ENCODE assay signal across 19 cellular contexts in genomic region chr18:59266019-59266369, GRCh38. TPM values are rescaled to one million over a fixed set of nuclear protein-coding genes. Genes with fewer than 3 reads are reported as not detected.
DNase-seq lines count a peak whose midpoint lies in the region; ATAC-seq and TF ChIP-seq lines count a peak whose summit lies in the region.
"Had no signal": no experiment of that assay in that cellular context is flagged by ENCODE, and none has a peak within 500 bp of the region (broad histone marks: within the 10 kb centered on the region; RNA-seq: fewer than 3 reads in every experiment).

No MANE protein-coding gene starts in this region.

- no peak for TF ChIP-seq CTCF in CD8-positive, alpha-beta T cell (IDR thresholded peaks at IDR 0.05)
- no peak for TF ChIP-seq CTCF in natural killer cell (IDR thresholded peaks at IDR 0.05)

- intact Hi-C loops in CD8-positive, alpha-beta T cell (cut with DNase I, micrococcal nuclease) = no loop called here
- intact Hi-C loops in activated T-helper 1 cell treated with anti-CD3 and anti-CD28 coated beads, Interleukin-12 subunit alpha, Interleukin-12 subunit beta, Interleukin-2, Interleukin-4 antibody, amounts not matched to agents 30 ng/mL and 10 ng/mL and 1 ng/mL, durations not matched to agents 14 hours and 24 hours and 36 hours (cut with micrococcal nuclease) = loop anchor here (5.0 kb wide), 1 partner anchor 129 kb away; the partner anchor contains the start of gene SEC11C
- intact Hi-C loops in natural killer cell (cut with micrococcal nuclease) = no loop called here

- POLR2A ChIA-PET in CD8-positive, alpha-beta T cell (lab: Charles Lee) = no interaction called here

- no peaks in the 10 kb centered on the region for H3K36me3 Mint-ChIP-seq in T-helper 1 cell treated with Interleukin-12 subunit alpha and Interleukin-12 subunit beta and Interleukin-4 antibody, amounts not matched to agents 30 μg/mL and 1 μg/mL, for 36 hours (ENCODE audit: low read depth)
- H3K36me3 Mint-ChIP-seq in CD8-positive, alpha-beta T cell = no peaks in the 10 kb centered on the region
- H3K36me3 Mint-ChIP-seq in activated T-helper 1 cell treated with anti-CD3 and anti-CD28 coated beads, Interleukin-12 subunit alpha, Interleukin-12 subunit beta, Interleukin-2, Interleukin-4 antibody, amounts not matched to agents 30 ng/mL and 10 ng/mL and 1 ng/mL, durations not matched to agents 14 hours and 24 hours and 36 hours (ENCODE audit: low read depth) = no peaks in the 10 kb centered on the region
- H3K36me3 Mint-ChIP-seq in natural killer cell = no peaks in the 10 kb centered on the region
- H3K36me3 Mint-ChIP-seq: brain had no signal

- CTCF ChIA-PET in CD8-positive, alpha-beta T cell (lab: Charles Lee) = no interaction called here

- H3K27ac ChIP-seq in CD8-positive, alpha-beta T cell (ENCODE audit: low read depth, low read length) = no peak overlapping the region
- H3K27ac ChIP-seq: BLaER1 treated with 17β-estradiol and CSF1 and Interleukin-3, amounts not matched to agents 10 nM and 100 nM; suprapubic skin had no signal

- DNase-seq in T-helper 1 cell (no peak), natural killer cell (no peak), NCI-H748 treated with DMSO at 0.1 percent for 48 hours (lab: John Stamatoyannopoulos, UW) (no peak), mucosa of gallbladder (ENCODE audit: low spot score) (no peak)
- no peak for DNase-seq in CD8-positive, alpha-beta T cell
- no peak for DNase-seq in activated T-helper 1 cell treated with anti-CD3 and anti-CD28 coated beads, Interleukin-12 subunit alpha, Interleukin-12 subunit beta, Interleukin-2, Interleukin-4 antibody, amounts not matched to agents 30 ng/mL and 10 ng/mL and 1 ng/mL, durations not matched to agents 14 hours and 24 hours and 36 hours (ENCODE audit: low spot score)
- DNase-seq: activated CD4-positive, alpha-beta T cell treated with anti-CD3 and anti-CD28 coated beads, Interleukin-2, amount 50 U/mL, for 1 hour; effector memory CD4-positive, alpha-beta T cell; OCI-M1 had no signal

- ATAC-seq in CD8-positive, alpha-beta T cell = no peak
- no peak for ATAC-seq in natural killer cell
- ATAC-seq in HG03571 (IDR thresholded peaks at IDR 0.05; ENCODE audit: unreplicated experiment) = no peak
- ATAC-seq: GM12878, Right ventricle myocardium inferior had no signal

- H3K4me3 ChIP-seq in CD8-positive, alpha-beta T cell (ENCODE audit: low read depth, low read length) = no peak overlapping the region
- H3K4me3 ChIP-seq: BLaER1 treated with 17β-estradiol and CSF1 and Interleukin-3, amounts not matched to agents 10 nM and 100 nM; GM12878 had no signal

- no peaks in the 10 kb centered on the region for H3K9me3 ChIP-seq in CD8-positive, alpha-beta T cell (ENCODE audit: low read length)
- H3K9me3 ChIP-seq: suprapubic skin had no signal

- peaks cover 94% of the 10 kb centered on the region for H3K27me3 Mint-ChIP-seq in T-helper 1 cell treated with Interleukin-12 subunit alpha and Interleukin-12 subunit beta and Interleukin-4 antibody, amounts not matched to agents 30 μg/mL and 1 μg/mL, for 36 hours (ENCODE audit: low read depth)
- H3K27me3 Mint-ChIP-seq in CD8-positive, alpha-beta T cell (ENCODE audit: low read depth) = peaks cover 60% of the 10 kb centered on the region
- H3K27me3 Mint-ChIP-seq in activated T-helper 1 cell treated with anti-CD3 and anti-CD28 coated beads, Interleukin-12 subunit alpha, Interleukin-12 subunit beta, Interleukin-2, Interleukin-4 antibody, amounts not matched to agents 30 ng/mL and 10 ng/mL and 1 ng/mL, durations not matched to agents 14 hours and 24 hours and 36 hours (ENCODE audit: insufficient read depth) = peaks cover 73% of the 10 kb centered on the region
- H3K27me3 Mint-ChIP-seq in natural killer cell (ENCODE audit: low read depth in 2 of 2) = peaks cover 54 to 66% of the 10 kb centered on the region in 2 donors

- no peaks in the 10 kb centered on the region for H3K36me3 ChIP-seq in CD8-positive, alpha-beta T cell (ENCODE audit: insufficient read depth, low read length)
- H3K36me3 ChIP-seq: BLaER1 treated with 17β-estradiol and CSF1 and Interleukin-3, amounts not matched to agents 10 nM and 100 nM; suprapubic skin had no signal

- H3K4me1 Mint-ChIP-seq in T-helper 1 cell treated with Interleukin-12 subunit alpha and Interleukin-12 subunit beta and Interleukin-4 antibody, amounts not matched to agents 30 μg/mL and 1 μg/mL, for 36 hours (ENCODE audit: low read depth) = peaks cover 13% of the 10 kb centered on the region
- peaks cover 24% of the 10 kb centered on the region for H3K4me1 Mint-ChIP-seq in CD8-positive, alpha-beta T cell (ENCODE audit: low read depth)
- H3K4me1 Mint-ChIP-seq in activated T-helper 1 cell treated with anti-CD3 and anti-CD28 coated beads, Interleukin-12 subunit alpha, Interleukin-12 subunit beta, Interleukin-2, Interleukin-4 antibody, amounts not matched to agents 30 ng/mL and 10 ng/mL and 1 ng/mL, durations not matched to agents 14 hours and 24 hours and 36 hours (ENCODE audit: low read depth) = peaks cover 13% of the 10 kb centered on the region
- H3K4me1 Mint-ChIP-seq in natural killer cell = peaks cover 6 to 12% of the 10 kb centered on the region in 2 donors

- peaks cover 8% of the 10 kb centered on the region for H3K4me1 ChIP-seq in CD8-positive, alpha-beta T cell (ENCODE audit: insufficient read depth, low read length)

- no peaks in the 10 kb centered on the region for H3K9me3 Mint-ChIP-seq in T-helper 1 cell treated with Interleukin-12 subunit alpha and Interleukin-12 subunit beta and Interleukin-4 antibody, amounts not matched to agents 30 μg/mL and 1 μg/mL, for 36 hours
- H3K9me3 Mint-ChIP-seq in CD8-positive, alpha-beta T cell = no peaks in the 10 kb centered on the region
- no peaks in the 10 kb centered on the region for H3K9me3 Mint-ChIP-seq in activated T-helper 1 cell treated with anti-CD3 and anti-CD28 coated beads, Interleukin-12 subunit alpha, Interleukin-12 subunit beta, Interleukin-2, Interleukin-4 antibody, amounts not matched to agents 30 ng/mL and 10 ng/mL and 1 ng/mL, durations not matched to agents 14 hours and 24 hours and 36 hours
- no peaks in the 10 kb centered on the region for H3K9me3 Mint-ChIP-seq in natural killer cell

- H3K27ac Mint-ChIP-seq in T-helper 1 cell treated with Interleukin-12 subunit alpha and Interleukin-12 subunit beta and Interleukin-4 antibody, amounts not matched to agents 30 μg/mL and 1 μg/mL, for 36 hours = no peak overlapping the region
- H3K27ac Mint-ChIP-seq in CD8-positive, alpha-beta T cell = no peak overlapping the region
- no peak overlapping the region for H3K27ac Mint-ChIP-seq in activated T-helper 1 cell treated with anti-CD3 and anti-CD28 coated beads, Interleukin-12 subunit alpha, Interleukin-12 subunit beta, Interleukin-2, Interleukin-4 antibody, amounts not matched to agents 30 ng/mL and 10 ng/mL and 1 ng/mL, durations not matched to agents 14 hours and 24 hours and 36 hours
- no peak overlapping the region for H3K27ac Mint-ChIP-seq in natural killer cell
- H3K27ac Mint-ChIP-seq: brain had no signal

- peaks cover 20% of the 10 kb centered on the region for H3K27me3 ChIP-seq in CD8-positive, alpha-beta T cell (ENCODE audit: insufficient read depth, low read length)

- H3K4me3 Mint-ChIP-seq in T-helper 1 cell treated with Interleukin-12 subunit alpha and Interleukin-12 subunit beta and Interleukin-4 antibody, amounts not matched to agents 30 μg/mL and 1 μg/mL, for 36 hours = peak overlapping the region; percentile 27
- peak overlapping the region; percentile 29 for H3K4me3 Mint-ChIP-seq in CD8-positive, alpha-beta T cell
- H3K4me3 Mint-ChIP-seq in activated T-helper 1 cell treated with anti-CD3 and anti-CD28 coated beads, Interleukin-12 subunit alpha, Interleukin-12 subunit beta, Interleukin-2, Interleukin-4 antibody, amounts not matched to agents 30 ng/mL and 10 ng/mL and 1 ng/mL, durations not matched to agents 14 hours and 24 hours and 36 hours = peak overlapping the region; percentile 54
- peak overlapping the region; percentile 49 for H3K4me3 Mint-ChIP-seq in natural killer cell

RNA-seq across cellular contexts. Expression of gene RAX, which starts 7.3 kb away (rescaled TPM):
- not detected for total RNA-seq in CD8-positive, alpha-beta T cell
- not detected in 2 replicates for total RNA-seq in activated T-helper 1 cell treated with anti-CD3 and anti-CD28 coated beads, Interleukin-12 subunit alpha, Interleukin-12 subunit beta, Interleukin-2, Interleukin-4 antibody, amounts not matched to agents 30 ng/mL and 10 ng/mL and 1 ng/mL, durations not matched to agents 14 hours and 24 hours and 36 hours
- total RNA-seq in natural killer cell (not detected), mucosa of gallbladder (not detected)
- total RNA-seq: GM12878, liver, mononuclear cell, Right ventricle myocardium inferior had no signal

RNA-seq across cellular contexts. Expression of gene GRP, which starts 46.0 kb away (rescaled TPM):
- total RNA-seq in CD8-positive, alpha-beta T cell = not detected
- not detected in 2 replicates for total RNA-seq in activated T-helper 1 cell treated with anti-CD3 and anti-CD28 coated beads, Interleukin-12 subunit alpha, Interleukin-12 subunit beta, Interleukin-2, Interleukin-4 antibody, amounts not matched to agents 30 ng/mL and 10 ng/mL and 1 ng/mL, durations not matched to agents 14 hours and 24 hours and 36 hours
- not detected for total RNA-seq in natural killer cell
- total RNA-seq in mucosa of gallbladder = not detected
- total RNA-seq: GM12878, liver, Right ventricle myocardium inferior, suprapubic skin had no signal

RNA-seq across cellular contexts. Expression of gene CPLX4, which starts 52.5 kb away (rescaled TPM):
- not detected for total RNA-seq in CD8-positive, alpha-beta T cell
- total RNA-seq in activated T-helper 1 cell treated with anti-CD3 and anti-CD28 coated beads, Interleukin-12 subunit alpha, Interleukin-12 subunit beta, Interleukin-2, Interleukin-4 antibody, amounts not matched to agents 30 ng/mL and 10 ng/mL and 1 ng/mL, durations not matched to agents 14 hours and 24 hours and 36 hours = not detected in 2 replicates
- total RNA-seq in natural killer cell (not detected), mucosa of gallbladder (not detected)
- total RNA-seq: A673, GM12878, liver, Right ventricle myocardium inferior, suprapubic skin had no signal
